Comparison of ENCODE assay signal across 30 cellular contexts in genomic region chr1:1047407-1047806, GRCh38. TPM values are rescaled to one million over a fixed set of nuclear protein-coding genes. Genes with fewer than 3 reads are reported as not detected.
"Had no signal": no experiment of that assay in that cellular context is flagged by ENCODE, and none has a peak within 500 bp of the region (broad histone marks: within the 10 kb centered on the region; RNA-seq: fewer than 3 reads in every experiment).

No MANE protein-coding gene starts in this region.

- H3K9me3 Mint-ChIP-seq: mesothelial cell of epicardium had no signal

- H3K4me3 Mint-ChIP-seq: mesothelial cell of epicardium, naive B cell had no signal

- H3K27me3 Mint-ChIP-seq: naive B cell had no signal

- H3K27ac ChIP-seq: colonic mucosa, dorsolateral prefrontal cortex, epithelial cell of prostate, esophagus squamous epithelium, gastrocnemius medialis, heart right ventricle, left lung, lower lobe of right lung had no signal

- H3K4me3 ChIP-seq: colonic mucosa, dorsolateral prefrontal cortex, esophagus squamous epithelium, gastrocnemius medialis, heart right ventricle, left lung, lower lobe of right lung, mucosa of descending colon had no signal

- H3K4me1 Mint-ChIP-seq: mesothelial cell of epicardium had no signal

- H3K36me3 ChIP-seq: colonic mucosa, gastrocnemius medialis had no signal

- H3K4me1 ChIP-seq: colonic mucosa, esophagus squamous epithelium, gastrocnemius medialis, left lung, lower lobe of right lung had no signal

- H3K36me3 Mint-ChIP-seq: naive B cell had no signal

- DNase-seq: colonic mucosa; dermis blood vessel endothelial cell; dorsolateral prefrontal cortex; effector CD4-positive, alpha-beta T cell; effector memory CD4-positive, alpha-beta T cell; erythroblast; esophagus squamous epithelium; foreskin fibroblast; foreskin melanocyte; gastrocnemius medialis; glutamatergic neuron; head of caudate nucleus; heart right ventricle; hippocampal formation; left cardiac atrium; left lung; left ventricle myocardium superior; lower lobe of right lung; mesenchymal stem cell; mucosa of descending colon; naive B cell had no signal

- ATAC-seq: esophagus mucosa, gastrocnemius medialis, heart right ventricle, left cardiac atrium, left lung, left ventricle myocardium superior, lower lobe of right lung, mucosa of descending colon had no signal

- H3K27me3 ChIP-seq: colonic mucosa, dorsolateral prefrontal cortex, esophagus squamous epithelium, gastrocnemius medialis, heart right ventricle, left lung had no signal

- FAIRE-seq: endometrium, islet of Langerhans, keratinocyte had no signal

- H3K27ac Mint-ChIP-seq: mesothelial cell of epicardium, naive B cell had no signal

- H3K9me3 ChIP-seq: colonic mucosa, esophagus squamous epithelium, gastrocnemius medialis, heart right ventricle, left lung, lower lobe of right lung, mucosa of descending colon had no signal

RNA-seq across cellular contexts. Expression of gene RNF223, which starts 26.7 kb away (rescaled TPM):
- total RNA-seq: dermis blood vessel endothelial cell, gastrocnemius medialis, glomerular endothelial cell, heart right ventricle, left cardiac atrium, left ventricle myocardium superior, lung microvascular endothelial cell, mesenteric fat pad had no signal
- polyA plus RNA-seq: heart right ventricle had no signal
